8 cellular contexts compared by ENCODE assay signal in genomic region chr1:202805886-202806511, GRCh38. TPM values are rescaled to one million over a fixed set of nuclear protein-coding genes. Genes with fewer than 3 reads are reported as not detected.
DNase-seq lines count a peak whose midpoint lies in the region; ATAC-seq, FAIRE-seq and TF ChIP-seq lines count a peak whose summit lies in the region.

No MANE protein-coding gene starts in this region.

- peak overlapping the region; percentile 80 to 97 (median 91) for H3K4me3 Mint-ChIP-seq in naive B cell

- no peaks in the 10 kb centered on the region for H3K27me3 ChIP-seq in PC-3 (ENCODE audit: low read length)
- H3K27me3 ChIP-seq in colonic mucosa, result no peaks in the 10 kb centered on the region

- H3K79me2 ChIP-seq in PC-3 (ENCODE audit: low read length), result peaks cover 72% of the 10 kb centered on the region

- POLR2A ChIA-PET in PC-3 (lab: Charles Lee; ENCODE audit: unreplicated experiment), result no interaction called here

- BruUV-seq in PC-3 (replicated peaks; lab: Mats Ljungman, UMichigan), result TSS peak; percentile 27

- peaks cover 36% of the 10 kb centered on the region for H3K4me1 ChIP-seq in PC-3 (ENCODE audit: insufficient read depth, low read length)
- H3K4me1 ChIP-seq in colonic mucosa, result peaks cover 16% of the 10 kb centered on the region

- H3K36me3 Mint-ChIP-seq in naive B cell, result no peaks in the 10 kb centered on the region

- H3K9me3 ChIP-seq in PC-3 (ENCODE audit: low read length) (no peaks in the 10 kb centered on the region), colonic mucosa (no peaks in the 10 kb centered on the region)

- peak overlapping the region; percentile 31 for H2AFZ ChIP-seq in PC-3 (ENCODE audit: low read length)

- intact Hi-C loops in PC-3 (cut with micrococcal nuclease), result loop anchor here (2.0 kb wide), 1 partner anchor 83 kb away; the partner anchor contains the start of gene RABIF
- intact Hi-C loops in colonic mucosa (cut with DNase I), result no loop called here

- H3K27ac Mint-ChIP-seq in naive B cell, result peak overlapping the region; percentile 24 to 86 (median 73)

- FAIRE-seq in GM19239 (lab: Jason Lieb, UNC), result no peak

- no peaks in the 10 kb centered on the region for H3K9me2 ChIP-seq in PC-3 (replicated peaks; ENCODE audit: low read length)

- peak overlapping the region; percentile 94 for H3K4me2 ChIP-seq in PC-3 (ENCODE audit: low read length)

- no peaks in the 10 kb centered on the region for H3K9me3 Mint-ChIP-seq in naive B cell

- no peak for TF ChIP-seq CTCF in GM12864 (IDR thresholded peaks at IDR 0.05; ENCODE audit: low read depth, low read length, missing control alignments)
- no peak for TF ChIP-seq CTCF in PC-3 (conservative IDR thresholded peaks at IDR 0.05; ENCODE audit: low read depth, low read length)
- no peak for TF ChIP-seq CTCF in colonic mucosa (IDR thresholded peaks at IDR 0.05)

- H3K9ac ChIP-seq in PC-3 (ENCODE audit: low read length) (peak overlapping the region; percentile 83), colonic mucosa (ENCODE audit: low read depth in 2 of 2, low read length in 2 of 2) (peak overlapping the region; percentile 80 to 94)

- H3K4me3 ChIP-seq in GM12864 (ENCODE audit: low read depth, low read length) (peak overlapping the region; percentile 69; the same call in 1 of the 2 replicates), PC-3 (ENCODE audit: low read length) (peak overlapping the region; percentile 91), colonic mucosa (peak overlapping the region; percentile 96)

- H3K4me1 Mint-ChIP-seq in naive B cell, result peaks cover 40 to 54% (median 40%) of the 10 kb centered on the region in 3 donors

- H3K27me3 Mint-ChIP-seq in naive B cell, result no peaks in the 10 kb centered on the region

- CTCF ChIA-PET in PC-3 (lab: Charles Lee), result no interaction called here

- H3F3A ChIP-seq in PC-3 (ENCODE audit: low read length, unreplicated experiment), result no peaks in the 10 kb centered on the region

- no peaks in the 10 kb centered on the region for H4K20me1 ChIP-seq in PC-3 (ENCODE audit: low read length)

- H3K27ac ChIP-seq in PC-3 (ENCODE audit: low read length) (no peak overlapping the region), colonic mucosa (no peak overlapping the region)

- H3K36me3 ChIP-seq in PC-3 (ENCODE audit: low read depth, low read length) (no peaks in the 10 kb centered on the region), colonic mucosa (no peaks in the 10 kb centered on the region)

- DNase-seq in GM12864 (ENCODE audit: low read depth) (no peak), PC-3 (peak; percentile 33), colonic mucosa (no peak), naive B cell (no peak), NCI-H2029 (lab: John Stamatoyannopoulos, UW) (no peak), GM19239 (ENCODE audit: insufficient read length, low spot score) (no peak), GDM1 (lab: John Stamatoyannopoulos, UW) (no peak)

- no peak for ATAC-seq in PC-3
- ATAC-seq in naive B cell (ENCODE audit: low read depth in 2 of 2), result no peak
- no peak for ATAC-seq in GM21717 (IDR thresholded peaks at IDR 0.05; ENCODE audit: unreplicated experiment)

RNA-seq across cellular contexts. Expression of gene KDM5B, which starts 2.2 kb away (rescaled TPM):
- total RNA-seq in PC-3 (2014; rRNA removed) (41.4 and 42.6 TPM in 2 replicates), colonic mucosa (10 to 100 TPM; 70.1 to 93.4 TPM)
- polyA plus RNA-seq in naive B cell (ENCODE audit: low read depth in 6 of 6), result 10 to 100 TPM in 5 of 6 donors, 1 to 10 TPM in 1; 4.1 to 24.4 (median 17.1) TPM

RNA-seq across cellular contexts. Expression of gene PCAT6, which starts 4.8 kb away (rescaled TPM):
- total RNA-seq in PC-3 (2014; rRNA removed), result 0.26 and 1.7 TPM in 2 replicates
- total RNA-seq in colonic mucosa, result 1 to 10 TPM in 1 of 2 donors, under 1 TPM in 1; 0.74 to 2.1 TPM
- polyA plus RNA-seq in naive B cell (ENCODE audit: low read depth in 6 of 6), result under 1 TPM in 1 of 6 donors, not detected in 5; 0.83 TPM
